In the genomic region with DNA sequence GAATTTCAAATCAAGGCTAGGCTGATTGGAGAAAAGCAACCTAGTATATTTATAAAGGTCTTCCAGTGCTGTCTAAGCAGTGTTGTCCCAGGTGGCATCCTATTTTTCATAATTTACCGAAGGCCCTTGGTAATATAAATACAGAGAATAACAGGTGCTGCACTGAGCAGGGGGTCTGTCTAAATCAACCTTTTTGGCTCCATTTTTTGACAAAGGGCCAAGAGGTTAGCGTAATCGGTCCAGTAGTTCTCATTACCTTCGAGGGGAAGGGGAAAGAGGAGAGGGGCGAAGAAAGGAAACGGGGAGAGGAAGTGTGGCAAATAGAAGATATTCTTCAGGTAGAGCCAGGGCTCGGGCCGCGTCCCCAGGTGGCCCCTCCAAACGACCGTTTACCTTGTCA, we compare ENCODE assay signal across 8 cellular contexts. TPM values are rescaled to one million over a fixed set of nuclear protein-coding genes. Genes with fewer than 3 reads are reported as not detected.
A peak's percentile ranks its signal among the peaks of the same experiment; 100 is the strongest.
DNase-seq lines count a peak whose midpoint lies in the region; ATAC-seq and TF ChIP-seq lines count a peak whose summit lies in the region.

No MANE protein-coding gene starts in this region.

- no peaks in the 10 kb centered on the region for H3K4me1 ChIP-seq in mucosa of descending colon (ENCODE audit: low read depth)

- peak overlapping the region; percentile 98 for H3K4me3 ChIP-seq in mucosa of descending colon

- peak overlapping the region; percentile 91 for H3K27ac ChIP-seq in C4-2B

- intact Hi-C loops in mucosa of descending colon (cut with DNase I, micrococcal nuclease): no loop called here

- ATAC-seq in GM21515 (IDR thresholded peaks at IDR 0.05; ENCODE audit: unreplicated experiment): peak; percentile 9
- no peak for ATAC-seq in mucosa of descending colon

- TF ChIP-seq CTCF in C4-2B (conservative IDR thresholded peaks at IDR 0.05) (no peak), mucosa of descending colon (IDR thresholded peaks at IDR 0.05) (no peak)

- DNase-seq in NCI-H2081 treated with DMSO at 0.1 percent for 48 hours (lab: John Stamatoyannopoulos, UW): peak; percentile 51
- peak; percentile 82 for DNase-seq in cerebellum (ENCODE audit: low spot score)
- no peak for DNase-seq in mucosa of descending colon
- no peak for DNase-seq in KBM-7
- no peak for DNase-seq in stimulated activated CD4-positive, alpha-beta T cell treated with anti-CD3 and anti-CD28 coated beads, Interleukin-2, amount 100 ng/mL, for 24 hours
- no peak for DNase-seq in NOMO-1 treated with dmso at 0.1 percent for 144 hours (lab: John Stamatoyannopoulos, UW; ENCODE audit: unreplicated experiment)

- in situ Hi-C loops in KBM-7 (cut with MboI; ENCODE audit: low pct_unique_long_range_greater_than_20kb, low sequenced_read_pairs): no loop called here

- no peaks in the 10 kb centered on the region for H3K9me3 ChIP-seq in mucosa of descending colon

- no peaks in the 10 kb centered on the region for H3K36me3 ChIP-seq in mucosa of descending colon (ENCODE audit: low read depth)

RNA-seq across cellular contexts. Expression of gene PAN3, which starts 0.8 kb away (rescaled TPM):
- total RNA-seq in cerebellum (52.0 TPM), mucosa of descending colon (10 to 100 TPM; 28.4 to 43.7 (median 40.2) TPM)

RNA-seq across cellular contexts. Expression of gene FLT3, which starts 37.2 kb away (rescaled TPM):
- 5.4 TPM for total RNA-seq in cerebellum
- total RNA-seq in mucosa of descending colon: under 1 TPM; 0.09 to 0.51 (median 0.41) TPM

Comparison
In these comparisons a context has a peak if more than half of its experiments do, and no peak if none do; other contexts are left out.
1. DNase-seq: peak in NCI-H2081 treated with DMSO at 0.1 percent for 48 hours (single experiment) and cerebellum (single experiment); none in mucosa of descending colon (0 of 3), KBM-7 (single experiment), stimulated activated CD4-positive, alpha-beta T cell treated with anti-CD3 and anti-CD28 coated beads, Interleukin-2, amount 100 ng/mL, for 24 hours (0 of 2) and NOMO-1 treated with dmso at 0.1 percent for 144 hours (single experiment).